ENCODE assay signal across 8 cellular contexts in the genomic region with DNA sequence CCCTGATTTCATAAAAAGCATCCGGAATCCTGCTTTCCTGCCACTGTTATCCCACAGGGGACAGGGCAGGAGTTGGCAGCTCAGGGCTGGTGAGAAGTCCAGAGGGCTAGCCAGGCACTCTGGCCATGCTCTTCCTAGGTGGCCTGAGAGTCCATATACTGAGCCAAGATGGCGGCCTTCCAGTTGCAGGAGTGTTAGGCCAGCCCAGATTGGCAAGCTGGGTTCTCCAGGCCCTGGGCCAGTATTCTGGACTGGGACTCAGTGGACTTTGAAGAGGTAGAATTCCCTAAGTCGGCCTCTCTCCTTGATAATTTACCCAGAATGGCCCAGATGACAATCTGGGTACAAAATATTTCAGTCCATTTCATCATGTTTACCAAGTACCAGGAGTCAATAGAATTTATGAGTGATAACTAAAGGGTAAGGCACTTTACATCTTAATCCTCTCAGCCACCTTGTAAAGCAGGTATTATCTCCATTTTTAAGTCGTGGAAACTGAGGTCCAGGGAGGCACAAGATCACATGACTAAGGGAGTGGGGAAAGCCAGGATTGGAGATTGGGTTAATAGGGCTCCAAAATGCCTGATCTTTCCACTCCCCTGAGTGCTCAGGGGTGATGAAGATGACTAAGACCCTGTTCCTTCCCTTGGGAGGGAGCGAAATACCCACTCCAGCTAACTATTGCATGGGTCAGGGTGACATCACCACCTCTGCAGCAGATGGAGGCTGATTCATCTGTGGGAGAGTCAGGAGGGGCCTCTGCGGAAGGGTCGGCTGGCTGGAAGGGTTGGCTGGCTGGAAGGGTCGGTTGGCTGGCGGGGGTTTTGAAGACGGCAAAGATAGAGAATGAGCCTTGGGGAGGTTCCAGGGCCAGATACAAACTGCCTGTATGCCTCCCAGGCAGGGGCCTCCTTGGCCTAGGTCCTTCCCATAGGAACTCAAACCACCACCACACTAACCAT. TPM values are rescaled to one million over a fixed set of nuclear protein-coding genes. Genes with fewer than 3 reads are reported as not detected.
DNase-seq lines count a peak whose midpoint lies in the region; ATAC-seq and TF ChIP-seq lines count a peak whose summit lies in the region.

No MANE protein-coding gene starts in this region.

- no peak for TF ChIP-seq EP300 in Ishikawa (IDR thresholded peaks at IDR 0.05; ENCODE audit: borderline replicate concordance)

- H3K36me3 ChIP-seq in parathyroid adenoma (ENCODE audit: control insufficient read depth, insufficient read depth, low read length), result no peaks in the 10 kb centered on the region

- H3K27me3 ChIP-seq in CD4-positive, alpha-beta T cell (ENCODE audit: control insufficient read depth, insufficient read depth, low read length), result no peaks in the 10 kb centered on the region
- H3K27me3 ChIP-seq in parathyroid adenoma (ENCODE audit: control insufficient read depth, insufficient read depth, low read length), result no peaks in the 10 kb centered on the region

- H3K36me3 Mint-ChIP-seq in CD4-positive, alpha-beta T cell (ENCODE audit: low read depth), result no peaks in the 10 kb centered on the region
- no peaks in the 10 kb centered on the region for H3K36me3 Mint-ChIP-seq in activated naive CD4-positive, alpha-beta T cell treated with anti-CD3 and anti-CD28 coated beads, Interleukin-2, amount 50 U/mL, for 72 hours

- H3K9me3 ChIP-seq in CD4-positive, alpha-beta T cell (ENCODE audit: control insufficient read depth, low read length), result no peaks in the 10 kb centered on the region
- no peaks in the 10 kb centered on the region for H3K9me3 ChIP-seq in parathyroid adenoma (ENCODE audit: control insufficient read depth, low read length)

- H3K4me1 Mint-ChIP-seq in CD4-positive, alpha-beta T cell (ENCODE audit: low read depth), result peaks cover 28% of the 10 kb centered on the region

- no peak overlapping the region for H3K27ac ChIP-seq in CD4-positive, alpha-beta T cell (ENCODE audit: low read depth, low read length)
- H3K27ac ChIP-seq in parathyroid adenoma, result peak overlapping the region; percentile 75

- no peak overlapping the region for H3K9ac ChIP-seq in parathyroid adenoma

- H3K9me3 Mint-ChIP-seq in CD4-positive, alpha-beta T cell, result no peaks in the 10 kb centered on the region
- H3K9me3 Mint-ChIP-seq in activated naive CD4-positive, alpha-beta T cell treated with anti-CD3 and anti-CD28 coated beads, Interleukin-2, amount 50 U/mL, for 72 hours, result no peaks in the 10 kb centered on the region

- CTCF ChIA-PET in CD4-positive, alpha-beta T cell (lab: Charles Lee), result interaction anchor here (0.7 to 1.7 kb wide), 4 partner anchors 8 to 54 kb away, joined by 4 to 12 read pairs (median 6); no protein-coding TSS in a partner anchor

- peak overlapping the region; percentile 87 for H3K27ac Mint-ChIP-seq in CD4-positive, alpha-beta T cell
- H3K27ac Mint-ChIP-seq in activated naive CD4-positive, alpha-beta T cell treated with anti-CD3 and anti-CD28 coated beads, Interleukin-2, amount 50 U/mL, for 72 hours, result peak overlapping the region; percentile 81 to 87

- no peaks in the 10 kb centered on the region for H3K4me1 ChIP-seq in parathyroid adenoma

- no peak overlapping the region for H3K4me3 ChIP-seq in parathyroid adenoma (ENCODE audit: low read depth, low read length)

- H3K27me3 Mint-ChIP-seq in CD4-positive, alpha-beta T cell, result no peaks in the 10 kb centered on the region

- intact Hi-C loops in CD4-positive, alpha-beta T cell (cut with DNase I, micrococcal nuclease), result loop anchor here in 1 of 2 experiments (5.0 kb wide), 1 partner anchor 47 kb away; the partner anchor contains the start of genes C22orf23 and POLR2F

- no peak for DNase-seq in CD4-positive, alpha-beta T cell
- peak in 1 of 2 donors; percentile 61 for DNase-seq in activated naive CD4-positive, alpha-beta T cell treated with anti-CD3 and anti-CD28 coated beads, Interleukin-2, amount 50 U/mL, for 72 hours (ENCODE audit: low spot score in 2 of 2)
- DNase-seq in glomerular endothelial cell (ENCODE audit: extremely low read depth, low read depth, low spot score) (peak; percentile 64), D341Med (ENCODE audit: low spot score) (no peak), NCI-H187 treated with DMSO at 0.1 percent for 48 hours (lab: John Stamatoyannopoulos, UW) (no peak)

- no peak for TF ChIP-seq RAD21 in Ishikawa (IDR thresholded peaks at IDR 0.05; ENCODE audit: low read depth)

- peak overlapping the region; percentile 91 for H3K4me3 Mint-ChIP-seq in CD4-positive, alpha-beta T cell

- no peak for TF ChIP-seq CTCF in CD4-positive, alpha-beta T cell (IDR thresholded peaks at IDR 0.05)
- TF ChIP-seq CTCF in parathyroid adenoma (IDR thresholded peaks at IDR 0.05), result no peak

- H3K4me2 ChIP-seq in parathyroid adenoma (ENCODE audit: low read length), result no peak overlapping the region

- POLR2A ChIA-PET in CD4-positive, alpha-beta T cell (lab: Charles Lee), result interaction anchor here (1.0 to 2.3 kb wide), 6 partner anchors 8 to 418 kb away, joined by 3 to 37 read pairs (median 8); partner anchors contain the start of genes ANKRD54, C22orf23, MFNG and POLR2F

- H3K79me2 ChIP-seq in parathyroid adenoma, result peaks cover 6% of the 10 kb centered on the region

- H2AFZ ChIP-seq in parathyroid adenoma, result peak overlapping the region; percentile 79

- ATAC-seq in CD4-positive, alpha-beta T cell (ENCODE audit: poor library complexity), result no peak
- ATAC-seq in activated naive CD4-positive, alpha-beta T cell treated with anti-CD3 and anti-CD28 coated beads, Interleukin-2, amount 50 U/mL, for 72 hours, result peak in 1 of 2 donors; percentile 60
- no peak for ATAC-seq in HG03039 (IDR thresholded peaks at IDR 0.05; ENCODE audit: unreplicated experiment)

TF ChIP-seq in Ishikawa, 13 proteins besides CTCF, POLR2A, EP300 and RAD21:
- no peak for TF ChIP-seq NFIC (IDR thresholded peaks at IDR 0.05)
- peak; percentile 34; the same call in 1 of the 2 replicates for TF ChIP-seq YY1 (IDR thresholded peaks at IDR 0.05; ENCODE audit: low read depth)
- TF ChIP-seq TCF12 (IDR thresholded peaks at IDR 0.05; ENCODE audit: low read depth), result peak; percentile 17; the same call in 1 of the 2 replicates
- no peak for TF ChIP-seq FOXM1 (IDR thresholded peaks at IDR 0.05; ENCODE audit: borderline replicate concordance, low read depth)
- no peak for TF ChIP-seq MAX (IDR thresholded peaks at IDR 0.05)
- no peak for TF ChIP-seq CREB1 (IDR thresholded peaks at IDR 0.05; ENCODE audit: low read depth)

RNA-seq across cellular contexts. Expression of gene MICALL1, which starts 1.2 kb away (rescaled TPM):
- total RNA-seq in CD4-positive, alpha-beta T cell, result 10 to 100 TPM; 16.9 to 20.7 TPM
- 10 to 100 TPM; 13.9 to 16.5 TPM for total RNA-seq in activated naive CD4-positive, alpha-beta T cell treated with anti-CD3 and anti-CD28 coated beads, Interleukin-2, amount 50 U/mL, for 72 hours
- total RNA-seq in glomerular endothelial cell, result 122 and 133 TPM in 2 replicates

RNA-seq across cellular contexts. Expression of gene C22orf23, which starts 48.5 kb away (rescaled TPM):
- not detected for total RNA-seq in CD4-positive, alpha-beta T cell
- total RNA-seq in activated naive CD4-positive, alpha-beta T cell treated with anti-CD3 and anti-CD28 coated beads, Interleukin-2, amount 50 U/mL, for 72 hours, result not detected
- total RNA-seq in glomerular endothelial cell, result 0.41 TPM in 1 of 2 replicates, not detected in the other

RNA-seq across cellular contexts. Expression of gene POLR2F, which starts 48.6 kb away (rescaled TPM):
- total RNA-seq in CD4-positive, alpha-beta T cell, result 10 to 100 TPM; 20.2 to 21.1 TPM
- 10 to 100 TPM; 55.3 to 70.3 TPM for total RNA-seq in activated naive CD4-positive, alpha-beta T cell treated with anti-CD3 and anti-CD28 coated beads, Interleukin-2, amount 50 U/mL, for 72 hours
- 93.6 and 115 TPM in 2 replicates for total RNA-seq in glomerular endothelial cell

RNA-seq across cellular contexts. Expression of gene EIF3L, which starts 55.6 kb away (rescaled TPM):
- total RNA-seq in CD4-positive, alpha-beta T cell, result 100 to 1,000 TPM; 525 to 541 TPM
- 1,000 to 10,000 TPM in 1 of 2 donors, 100 to 1,000 TPM in 1; 699 to 1,046 TPM for total RNA-seq in activated naive CD4-positive, alpha-beta T cell treated with anti-CD3 and anti-CD28 coated beads, Interleukin-2, amount 50 U/mL, for 72 hours
- 254 and 368 TPM in 2 replicates for total RNA-seq in glomerular endothelial cell
